1 cellular context compared by ENCODE assay signal in the genomic region with DNA sequence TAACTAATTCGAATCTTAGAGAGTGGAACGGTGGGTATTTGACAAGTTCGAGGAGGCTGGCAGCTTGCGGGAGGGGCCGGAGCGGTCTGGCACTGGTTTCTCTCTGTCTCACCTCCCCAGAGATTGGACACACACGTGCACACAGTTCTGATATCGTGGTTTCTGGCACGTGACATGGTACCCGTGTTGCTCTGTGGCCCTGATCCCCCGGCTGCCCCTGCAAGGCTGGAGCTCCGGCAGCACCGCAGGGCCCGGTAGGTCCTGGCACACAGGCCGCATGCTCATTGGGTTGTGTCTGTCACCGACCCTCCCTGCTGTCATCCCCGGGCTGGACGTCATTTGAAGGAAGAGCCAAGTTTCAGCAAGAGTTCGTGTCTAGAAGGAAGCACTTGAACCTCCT.
A peak's percentile ranks its signal among the peaks of the same experiment; 100 is the strongest.
TF ChIP-seq lines count a peak whose summit lies in the region.

No MANE protein-coding gene starts in this region.

TF ChIP-seq in GM12878, 131 proteins besides CTCF, POLR2A, EP300 and RAD21 (continued from another document):
- TF ChIP-seq, protein P1, sequence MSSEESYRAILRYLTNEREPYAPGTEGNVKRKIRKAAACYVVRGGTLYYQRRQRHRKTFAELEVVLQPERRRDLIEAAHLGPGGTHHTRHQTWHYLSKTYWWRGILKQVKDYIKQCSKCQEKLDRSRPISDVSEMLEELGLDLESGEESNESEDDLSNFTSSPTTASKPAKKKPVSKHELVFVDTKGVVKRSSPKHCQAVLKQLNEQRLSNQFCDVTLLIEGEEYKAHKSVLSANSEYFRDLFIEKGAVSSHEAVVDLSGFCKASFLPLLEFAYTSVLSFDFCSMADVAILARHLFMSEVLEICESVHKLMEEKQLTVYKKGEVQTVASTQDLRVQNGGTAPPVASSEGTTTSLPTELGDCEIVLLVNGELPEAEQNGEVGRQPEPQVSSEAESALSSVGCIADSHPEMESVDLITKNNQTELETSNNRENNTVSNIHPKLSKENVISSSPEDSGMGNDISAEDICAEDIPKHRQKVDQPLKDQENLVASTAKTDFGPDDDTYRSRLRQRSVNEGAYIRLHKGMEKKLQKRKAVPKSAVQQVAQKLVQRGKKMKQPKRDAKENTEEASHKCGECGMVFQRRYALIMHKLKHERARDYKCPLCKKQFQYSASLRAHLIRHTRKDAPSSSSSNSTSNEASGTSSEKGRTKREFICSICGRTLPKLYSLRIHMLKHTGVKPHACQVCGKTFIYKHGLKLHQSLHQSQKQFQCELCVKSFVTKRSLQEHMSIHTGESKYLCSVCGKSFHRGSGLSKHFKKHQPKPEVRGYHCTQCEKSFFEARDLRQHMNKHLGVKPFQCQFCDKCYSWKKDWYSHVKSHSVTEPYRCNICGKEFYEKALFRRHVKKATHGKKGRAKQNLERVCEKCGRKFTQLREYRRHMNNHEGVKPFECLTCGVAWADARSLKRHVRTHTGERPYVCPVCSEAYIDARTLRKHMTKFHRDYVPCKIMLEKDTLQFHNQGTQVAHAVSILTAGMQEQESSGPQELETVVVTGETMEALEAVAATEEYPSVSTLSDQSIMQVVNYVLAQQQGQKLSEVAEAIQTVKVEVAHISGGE (CRISPR knock-in tag; IDR thresholded peaks at IDR 0.05) = no peak
- no peak for TF ChIP-seq ZNF384 (IDR thresholded peaks at IDR 0.05; ENCODE audit: borderline replicate concordance, low read depth, low read length)
- peak; percentile 75 for TF ChIP-seq USF1 (IDR thresholded peaks at IDR 0.05; ENCODE audit: borderline replicate concordance, extremely low read length, insufficient read depth, low read depth, low read length)
